ENCODE assay signal across 2 cellular contexts in genomic region chr6:30154061-30154460, GRCh38.
TF ChIP-seq lines count a peak whose summit lies in the region.

No MANE protein-coding gene starts in this region.

TF ChIP-seq in A549, 52 proteins besides CTCF, POLR2A, EP300 and RAD21:
- TF ChIP-seq EHMT2 (IDR thresholded peaks at IDR 0.05; ENCODE audit: low read depth) (no peak), CHD2 (IDR thresholded peaks at IDR 0.05; ENCODE audit: low read length, partially characterized antibody) (no peak), HOXA7 (CRISPR knock-in tag; IDR thresholded peaks at IDR 0.05) (no peak), POLR2AphosphoS2 (conservative IDR thresholded peaks at IDR 0.05; ENCODE audit: low read length) (no peak), FOSL2 (IDR thresholded peaks at IDR 0.05) (no peak), FOSL2 (CRISPR knock-in tag; IDR thresholded peaks at IDR 0.05) (no peak), HOXB5 (CRISPR knock-in tag; IDR thresholded peaks at IDR 0.05) (no peak), TP53 (CRISPR knock-in tag; IDR thresholded peaks at IDR 0.05) (no peak), EHF (CRISPR knock-in tag; IDR thresholded peaks at IDR 0.05) (no peak), ESRRA (IDR thresholded peaks at IDR 0.05; ENCODE audit: borderline replicate concordance, low read length) (no peak), MAX (IDR thresholded peaks at IDR 0.05) (no peak)

TF ChIP-seq in HEK293, 187 proteins besides CTCF, POLR2A, EP300 and RAD21:
- TF ChIP-seq ZNF175 (tag by site-specific recombination; IDR thresholded peaks at IDR 0.05) (no peak), EGR2 (tag by site-specific recombination; IDR thresholded peaks at IDR 0.05; ENCODE audit: low read depth) (peak; percentile 89), PRDM10 (tag by site-specific recombination; IDR thresholded peaks at IDR 0.05) (no peak), ZNF600 (tag by site-specific recombination; IDR thresholded peaks at IDR 0.05) (no peak), ZNF202 (tag by site-specific recombination; IDR thresholded peaks at IDR 0.05; ENCODE audit: borderline replicate concordance) (no peak), ZIC2 (tag by site-specific recombination; IDR thresholded peaks at IDR 0.05) (no peak), ZFHX2 (tag by site-specific recombination; conservative IDR thresholded peaks at IDR 0.05) (peak; percentile 93), KLF9 (tag by site-specific recombination; IDR thresholded peaks at IDR 0.05; ENCODE audit: low read depth) (0 out of 2 replicates have a peak, but pooled peaks have one; percentile 26), OSR2 (tag by site-specific recombination; IDR thresholded peaks at IDR 0.05) (no peak), ZNF580 (tag by site-specific recombination; IDR thresholded peaks at IDR 0.05) (no peak), ZNF362 (tag by site-specific recombination; IDR thresholded peaks at IDR 0.05) (no peak), ZNF366 (tag by site-specific recombination; conservative IDR thresholded peaks at IDR 0.05) (no peak)
